In the genomic region with DNA sequence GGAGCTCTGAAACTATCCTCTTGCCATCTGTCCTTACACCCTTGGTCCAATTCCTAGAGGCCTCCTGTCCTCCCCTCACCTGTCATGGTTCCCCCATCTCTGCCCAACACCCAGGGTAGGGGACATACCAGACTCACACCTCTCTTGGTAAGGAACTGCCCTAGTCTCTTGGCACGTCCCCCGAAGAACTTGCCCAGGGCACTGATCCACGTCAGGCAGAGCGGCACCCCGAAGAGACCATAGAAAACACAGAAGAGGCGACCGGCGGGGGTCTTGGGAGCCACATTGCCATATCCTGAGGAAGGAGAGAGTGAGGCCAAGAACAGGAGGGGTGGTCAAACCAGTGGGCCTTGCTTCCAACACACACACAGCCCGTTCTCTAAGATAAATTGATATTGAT, we compare ENCODE assay signal across 29 cellular contexts. TPM values are rescaled to one million over a fixed set of nuclear protein-coding genes. Genes with fewer than 3 reads are reported as not detected.
"Had no signal": no experiment of that assay in that cellular context is flagged by ENCODE, and none has a peak within 500 bp of the region (broad histone marks: within the 10 kb centered on the region; RNA-seq: fewer than 3 reads in every experiment).

No MANE protein-coding gene starts in this region.

- H3K4me1 ChIP-seq: foreskin keratinocyte, heart left ventricle, prostate gland, right atrium auricular region had no signal

- H3K9me3 ChIP-seq: esophagus muscularis mucosa, gastroesophageal sphincter, heart left ventricle, left lung, prostate gland, right atrium auricular region, stomach, thyroid gland, vagina had no signal

- H3K27me3 ChIP-seq: foreskin keratinocyte, heart left ventricle, hepatocyte, left lung, neural progenitor cell, right atrium auricular region, stomach, thyroid gland, vagina had no signal

- H3K4me2 ChIP-seq: hepatocyte, smooth muscle cell had no signal

- DNase-seq: dorsolateral prefrontal cortex; effector CD4-positive, alpha-beta T cell; foreskin keratinocyte; heart left ventricle; left lung; mammary epithelial cell; mesendoderm; midbrain; naive thymus-derived CD4-positive, alpha-beta T cell; nucleus accumbens; stimulated activated CD4-positive, alpha-beta T cell treated with anti-CD3 and anti-CD28 coated beads, Interleukin-2, amount 100 ng/mL, for 24 hours; stimulated activated CD4-positive, alpha-beta T cell treated with anti-CD3 and anti-CD28 coated beads, Interleukin-4, amount 100 ng/mL, for 24 hours; stimulated activated naive CD4-positive, alpha-beta T cell treated with Interleukin-2 at 50 U/mL for 16 hours; stomach; thyroid gland; trophoblast cell had no signal

- H3K27ac Mint-ChIP-seq: naive thymus-derived CD4-positive, alpha-beta T cell; stimulated activated effector memory CD8-positive, alpha-beta T cell treated with anti-CD3 and anti-CD28 coated beads, Interleukin-12 subunit alpha, Interleukin-12 subunit beta, amount 100 ng/mL, for 72 hours had no signal

- H3K4me3 ChIP-seq: dorsolateral prefrontal cortex, esophagus muscularis mucosa, gastroesophageal sphincter, heart left ventricle, hepatocyte, left lung, neural progenitor cell, prostate gland, right atrium auricular region, smooth muscle cell, stomach, thyroid gland, vagina had no signal

- H3K27me3 Mint-ChIP-seq: naive thymus-derived CD4-positive, alpha-beta T cell had no signal

- H3K9ac ChIP-seq: neural progenitor cell had no signal

- H2AFZ ChIP-seq: hepatocyte, neural progenitor cell had no signal

- H3K27ac ChIP-seq: dorsolateral prefrontal cortex, foreskin keratinocyte, heart left ventricle, hepatocyte, left lung, neural progenitor cell, prostate gland, right atrium auricular region, stomach, vagina had no signal

- ATAC-seq: foreskin keratinocyte; gastroesophageal sphincter; heart left ventricle; left cardiac atrium; left lung; naive thymus-derived CD4-positive, alpha-beta T cell; sciatic nerve; stimulated activated effector memory CD8-positive, alpha-beta T cell treated with anti-CD3 and anti-CD28 coated beads, Interleukin-12 subunit alpha, Interleukin-12 subunit beta, amount 100 ng/mL, for 72 hours had no signal

- H3K36me3 ChIP-seq: gastroesophageal sphincter, heart left ventricle, neural progenitor cell, prostate gland, right atrium auricular region, vagina had no signal

- H3K9me3 Mint-ChIP-seq: neural progenitor cell; stimulated activated effector memory CD8-positive, alpha-beta T cell treated with anti-CD3 and anti-CD28 coated beads, Interleukin-12 subunit alpha, Interleukin-12 subunit beta, amount 100 ng/mL, for 72 hours had no signal

- H3K4me3 Mint-ChIP-seq: naive thymus-derived CD4-positive, alpha-beta T cell; neural progenitor cell; stimulated activated effector memory CD8-positive, alpha-beta T cell treated with anti-CD3 and anti-CD28 coated beads, Interleukin-12 subunit alpha, Interleukin-12 subunit beta, amount 100 ng/mL, for 72 hours had no signal

RNA-seq across cellular contexts. Expression of a gene that starts 34.8 kb away (rescaled TPM):
- total RNA-seq: endothelial cell of umbilical vein, osteocyte, smooth muscle cell had no signal
- polyA plus RNA-seq: endothelial cell of umbilical vein, smooth muscle cell had no signal
